In genomic region chr7:39762466-39762865, GRCh38 we compare ENCODE assay signal across 7 cellular contexts.
A peak's percentile ranks its signal among the peaks of the same experiment; 100 is the strongest.
DNase-seq lines count a peak whose midpoint lies in the region; ATAC-seq and TF ChIP-seq lines count a peak whose summit lies in the region.
"Not testable (repeated sequence)": the region's sequence is repeated elsewhere in the genome, so short reads cannot be mapped to it uniquely, and the experiment has no call there.

No MANE protein-coding gene starts in this region.

- peak overlapping the region; percentile 37 for H3K4me2 ChIP-seq in BLaER1
- H3K4me2 ChIP-seq in IMR-90 (ENCODE audit: low read depth, low read length); hepatocyte: not testable (repeated sequence)
- H3K4me2 ChIP-seq in fibroblast of lung (ENCODE audit: extremely low read depth, insufficient read depth, low read length) = peak overlapping the region; percentile 13
- peak overlapping the region; percentile 57 for H3K4me2 ChIP-seq in neural progenitor cell

- not testable (repeated sequence) for TF ChIP-seq RAD21 in IMR-90 (IDR thresholded peaks at IDR 0.05; ENCODE audit: low read length)

- peaks cover 13% of the 10 kb centered on the region; the same call in 1 of the 2 replicates for H4K20me1 ChIP-seq in BLaER1
- H4K20me1 ChIP-seq in IMR-90 (ENCODE audit: insufficient read depth, low read length); fibroblast of lung (ENCODE audit: control insufficient read depth, extremely low read depth, insufficient read depth, low read length); hepatocyte (ENCODE audit: insufficient read depth, poor library complexity, severe bottlenecking); neural progenitor cell (ENCODE audit: low read depth): not testable (repeated sequence)

- H3K9ac ChIP-seq in BLaER1; IMR-90 (ENCODE audit: low read depth, low read length); fibroblast of lung (ENCODE audit: insufficient read depth, low read length); neural progenitor cell: not testable (repeated sequence)

- peaks cover 10% of the 10 kb centered on the region for H3F3A ChIP-seq in neural progenitor cell (ENCODE audit: low read depth)

- dilution Hi-C loops in IMR-90 (cut with HindIII; ENCODE audit: low sequenced_read_pairs, unreplicated experiment) = not testable (repeated sequence)

- not testable (repeated sequence) for ATAC-seq in IMR-90 (ENCODE audit: low read depth); T-helper 17 cell

- H3K79me2 ChIP-seq in fibroblast of lung (ENCODE audit: control insufficient read depth, insufficient read depth, low read length); hepatocyte; neural progenitor cell (ENCODE audit: low read depth): not testable (repeated sequence)

- TF ChIP-seq CTCF in IMR-90 (conservative IDR thresholded peaks at IDR 0.05; ENCODE audit: low read depth, low read length); chondrocyte (IDR thresholded peaks at IDR 0.05); fibroblast of lung (conservative IDR thresholded peaks at IDR 0.05 in 1 of 2, IDR thresholded peaks at IDR 0.05 in 1 of 2; ENCODE audit: low read depth in 1 of 2, low read length in 2 of 2); hepatocyte (IDR thresholded peaks at IDR 0.05; ENCODE audit: poor library complexity); neural progenitor cell (IDR thresholded peaks at IDR 0.05): not testable (repeated sequence)

- not testable (repeated sequence) for H2BK20ac ChIP-seq in IMR-90 (ENCODE audit: low read depth, low read length)

- H2AK9ac ChIP-seq in IMR-90 (replicated peaks; ENCODE audit: low read depth, low read length, poor library complexity) = not testable (repeated sequence)

- H3K27me3 Mint-ChIP-seq in T-helper 17 cell; chondrocyte (ENCODE audit: low read depth); neural progenitor cell (ENCODE audit: insufficient read depth, low read depth): not testable (repeated sequence)

- not testable (repeated sequence) for H4K8ac ChIP-seq in IMR-90 (ENCODE audit: low read depth in 2 of 2, low read length in 2 of 2)

- H3K36me3 ChIP-seq in BLaER1 = peaks cover 16% of the 10 kb centered on the region
- not testable (repeated sequence) for H3K36me3 ChIP-seq in IMR-90 (ENCODE audit: control insufficient read depth, insufficient read depth, low read length); fibroblast of lung (ENCODE audit: control insufficient read depth, insufficient read depth, low read length); hepatocyte (replicated peaks; ENCODE audit: insufficient read depth, low read depth); neural progenitor cell

- intact Hi-C loops in IMR-90 (cut with micrococcal nuclease) = not testable (repeated sequence)

- peak; percentile 46 for DNase-seq in IMR-90
- not testable (repeated sequence) for DNase-seq in T-helper 17 cell; chondrocyte (ENCODE audit: low spot score); hepatocyte (ENCODE audit: low spot score); neural progenitor cell (ENCODE audit: low spot score)
- peak in 1 of 2 donors; percentile 46 for DNase-seq in fibroblast of lung (ENCODE audit: low read depth in 2 of 2)

- CTCF ChIA-PET in IMR-90 (lab: Yijun Ruan, JAX) = not testable (repeated sequence)

- H3K36me3 Mint-ChIP-seq in T-helper 17 cell (ENCODE audit: low read depth); chondrocyte (ENCODE audit: low read depth): not testable (repeated sequence)
- H3K36me3 Mint-ChIP-seq in neural progenitor cell = peaks cover 15% of the 10 kb centered on the region

- H3K27ac ChIP-seq in BLaER1; IMR-90 (ENCODE audit: insufficient read depth, low read length); fibroblast of lung (ENCODE audit: insufficient read depth, low read length); neural progenitor cell: not testable (repeated sequence)
- H3K27ac ChIP-seq in hepatocyte = peak overlapping the region; percentile 31

- H3K4me1 Mint-ChIP-seq in T-helper 17 cell (peaks cover 14% of the 10 kb centered on the region), chondrocyte (ENCODE audit: low read depth) (peaks cover 26% of the 10 kb centered on the region), neural progenitor cell (peaks cover 10% of the 10 kb centered on the region)

- POLR2A ChIA-PET in IMR-90 (lab: Charles Lee; ENCODE audit: unreplicated experiment) = not testable (repeated sequence)

- H3K9me3 ChIP-seq in BLaER1; IMR-90 (ENCODE audit: control insufficient read depth, insufficient read depth, low read length); T-helper 17 cell (ENCODE audit: control insufficient read depth, low read length, poor library complexity, severe bottlenecking); fibroblast of lung (ENCODE audit: control insufficient read depth, insufficient read depth, low read depth, low read length); hepatocyte (ENCODE audit: low read depth); neural progenitor cell (ENCODE audit: low read depth): not testable (repeated sequence)

- not testable (repeated sequence) for H3K4ac ChIP-seq in IMR-90 (ENCODE audit: low read depth, low read length)

- not testable (repeated sequence) for BruUV-seq in IMR-90 (replicated peaks; lab: Mats Ljungman, UMichigan)

- H4K5ac ChIP-seq in IMR-90 (ENCODE audit: low read depth, low read length) = not testable (repeated sequence)

- H3K9me1 ChIP-seq in IMR-90 (ENCODE audit: insufficient read depth, low read length) = peaks cover 11% of the 10 kb centered on the region; the same call in 1 of the 2 replicates

- H3K27ac Mint-ChIP-seq in T-helper 17 cell = peak overlapping the region; percentile 16
- H3K27ac Mint-ChIP-seq in chondrocyte (ENCODE audit: unreplicated experiment) = peak overlapping the region; percentile 28
- H3K27ac Mint-ChIP-seq in neural progenitor cell = not testable (repeated sequence)

- H3K23ac ChIP-seq in IMR-90 (ENCODE audit: low read depth, low read length) = not testable (repeated sequence)

- H3K9me3 Mint-ChIP-seq in chondrocyte (ENCODE audit: low read depth); neural progenitor cell: not testable (repeated sequence)

- not testable (repeated sequence) for H2BK15ac ChIP-seq in IMR-90 (ENCODE audit: low read depth, low read length)

- H3K18ac ChIP-seq in IMR-90 (ENCODE audit: low read depth, low read length) = not testable (repeated sequence)

- not testable (repeated sequence) for H3K4me1 ChIP-seq in BLaER1; IMR-90 (ENCODE audit: control insufficient read depth, insufficient read depth, low read length); fibroblast of lung (ENCODE audit: control insufficient read depth, extremely low read depth, insufficient read depth, low read length); hepatocyte (ENCODE audit: insufficient read depth)
- peaks cover 20% of the 10 kb centered on the region for H3K4me1 ChIP-seq in neural progenitor cell

- TF ChIP-seq POLR2A in IMR-90 (IDR thresholded peaks at IDR 0.05; ENCODE audit: low read depth, low read length) = not testable (repeated sequence)

- not testable (repeated sequence) for H3K9me2 ChIP-seq in hepatocyte (replicated peaks; ENCODE audit: insufficient read depth)

- H2AK5ac ChIP-seq in IMR-90 (ENCODE audit: low read depth, low read length) = not testable (repeated sequence)

- not testable (repeated sequence) for H3K56ac ChIP-seq in IMR-90 (ENCODE audit: extremely low read depth, insufficient read depth, low read length)

- not testable (repeated sequence) for H3K4me3 Mint-ChIP-seq in T-helper 17 cell; chondrocyte (ENCODE audit: unreplicated experiment); neural progenitor cell

- H2BK5ac ChIP-seq in IMR-90 (ENCODE audit: low read depth, low read length, poor library complexity, severe bottlenecking) = not testable (repeated sequence)

- no CpG with 5 or more reads among the region's 5 CpGs for WGBS in IMR-90 (ENCODE audit: extremely low coverage in 2 of 2, insufficient read length in 1 of 2), 2 experiments
- 56% methylated on average over 5 of the region's 5 CpGs for WGBS in hepatocyte (ENCODE audit: low lambda C conversion rate, missing lambda C conversion rate)

- H2AFZ ChIP-seq in IMR-90 (replicated peaks; ENCODE audit: low read length, poor library complexity); fibroblast of lung (ENCODE audit: low read length); hepatocyte; neural progenitor cell (replicated peaks): not testable (repeated sequence)

- in situ Hi-C loops in IMR-90 (cut with MboI; ENCODE audit: low sequenced_read_pairs) = not testable (repeated sequence)

- H2BK120ac ChIP-seq in IMR-90 (ENCODE audit: low read depth, low read length) = not testable (repeated sequence)

- not testable (repeated sequence) for H3K79me1 ChIP-seq in IMR-90 (ENCODE audit: low read depth in 1 of 2, low read length in 2 of 2)

- not testable (repeated sequence) for H4K91ac ChIP-seq in IMR-90 (ENCODE audit: insufficient read depth, low read depth, low read length)

- H3K4me3 ChIP-seq in BLaER1; IMR-90 (ENCODE audit: insufficient read depth, low read depth, low read length); fibroblast of lung (replicated peaks in 1 of 4; ENCODE audit: control extremely low read depth in 1 of 4, insufficient read depth in 1 of 4, low read depth in 3 of 4, low read length in 4 of 4); hepatocyte; neural progenitor cell: not testable (repeated sequence)

- not testable (repeated sequence) for H3K14ac ChIP-seq in IMR-90 (replicated peaks; ENCODE audit: low read depth, low read length)

- not testable (repeated sequence) for H3K27me3 ChIP-seq in BLaER1; IMR-90 (ENCODE audit: control insufficient read depth, insufficient read depth, low read length); fibroblast of lung (ENCODE audit: control insufficient read depth, insufficient read depth, low read length); hepatocyte; neural progenitor cell
